ENCODE assay signal across 29 cellular contexts in the genomic region with DNA sequence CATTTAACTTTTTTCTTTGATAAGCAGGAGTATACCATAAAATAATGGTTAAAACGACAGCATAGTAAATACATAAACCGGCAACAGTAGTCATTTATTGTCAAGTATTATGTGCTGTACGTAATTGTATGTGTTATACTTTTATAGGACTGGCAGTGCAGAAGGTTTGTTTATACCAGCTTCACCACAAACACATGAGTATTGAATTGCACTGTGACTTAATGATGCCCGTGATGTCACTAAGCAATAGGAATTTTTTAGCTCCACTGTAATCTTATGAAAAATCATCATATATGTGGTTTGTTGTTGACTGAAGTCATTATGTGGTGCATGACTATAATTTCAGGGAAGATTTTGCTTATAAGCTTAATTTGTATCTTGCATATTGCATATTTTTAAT.
"Had no signal": no experiment of that assay in that cellular context is flagged by ENCODE, and none has a peak within 500 bp of the region (broad histone marks: within the 10 kb centered on the region; RNA-seq: fewer than 3 reads in every experiment).

No MANE protein-coding gene starts in this region.

- ATAC-seq: activated CD4-positive, CD25-positive, alpha-beta regulatory T cell treated with anti-CD3 and anti-CD28 coated beads, Interleukin-2, amount 50 U/mL, for 24 hours; activated CD8-positive, alpha-beta T cell treated with anti-CD3 and anti-CD28 coated beads for 36 hours; activated naive CD8-positive, alpha-beta T cell treated with anti-CD3 and anti-CD28 coated beads, Interleukin-2, amount 50 U/mL, for 24 hours; activated T-cell treated with anti-CD3 and anti-CD28 coated beads, Interleukin-2, amount 50 U/mL, for 4 hours; WTC11 had no signal

- DNase-seq: activated CD4-positive, alpha-beta memory T cell treated with anti-CD3 and anti-CD28 coated beads for 36 hours; activated CD4-positive, alpha-beta T cell treated with anti-CD3 and anti-CD28 coated beads for 4 hours; activated CD4-positive, alpha-beta T cell treated with anti-CD3 and anti-CD28 coated beads, Interleukin-2, amount 10 ng/mL, durations not matched to agents 24 days and 14 days; activated CD4-positive, alpha-beta T cell treated with anti-CD3 and anti-CD28 coated beads, Interleukin-2, amount 50 U/mL, for 1 hour; activated CD4-positive, alpha-beta T cell treated with anti-CD3 and anti-CD28 coated beads, Interleukin-2, amount 50 U/mL, for 4 hours; activated CD4-positive, CD25-positive, alpha-beta regulatory T cell; activated CD8-positive, alpha-beta memory T cell treated with anti-CD3 and anti-CD28 coated beads, Interleukin-2, amount 50 U/mL, for 4 hours; activated CD8-positive, alpha-beta T cell treated with anti-CD3 and anti-CD28 coated beads for 36 hours; activated effector memory CD4-positive, alpha-beta T cell treated with Interleukin-2 at 50 U/mL for 16 hours; activated gamma-delta T cell; activated naive CD4-positive, alpha-beta T cell treated with anti-CD3 and anti-CD28 coated beads, Interleukin-2, amount 10 ng/mL, durations not matched to agents 7 days and 5 days; activated naive CD4-positive, alpha-beta T cell treated with Interleukin-2 at 50 U/mL for 16 hours; activated naive CD8-positive, alpha-beta T cell treated with anti-CD3 and anti-CD28 coated beads, Interleukin-2, amount 10 ng/mL, durations not matched to agents 7 days and 5 days; activated naive CD8-positive, alpha-beta T cell treated with anti-CD3 and anti-CD28 coated beads, Interleukin-2, amount 50 U/mL, for 24 hours; activated T-cell treated with anti-CD3 and anti-CD28 coated beads for 4 hours; activated T-cell treated with anti-CD3 and anti-CD28 coated beads, Interleukin-2, amount 50 U/mL, for 1 hour; activated T-cell treated with anti-CD3 and anti-CD28 coated beads, Interleukin-2, amount 50 U/mL, for 4 hours; amygdala; anterior cingulate cortex; caudate nucleus; cerebellar nuclear complex; T-helper 1 cell; T-helper 2 cell; T-helper 9 cell; WERI-Rb-1 had no signal

- H3K4me3 ChIP-seq: ascending aorta, cardiac muscle cell had no signal

- H3K9me3 ChIP-seq: ascending aorta had no signal

- H3K27ac ChIP-seq: ascending aorta, cardiac muscle cell, WERI-Rb-1 had no signal

- H3K4me1 ChIP-seq: ascending aorta had no signal

- H3K36me3 ChIP-seq: ascending aorta, cardiac muscle cell, WERI-Rb-1 had no signal

- H3K27me3 ChIP-seq: ascending aorta, cardiac muscle cell had no signal
